Comparison of ENCODE assay signal across 8 cellular contexts in genomic region chr21:32612999-32613337, GRCh38. TPM values are rescaled to one million over a fixed set of nuclear protein-coding genes. Genes with fewer than 3 reads are reported as not detected.
A peak's percentile ranks its signal among the peaks of the same experiment; 100 is the strongest.
DNase-seq lines count a peak whose midpoint lies in the region; ATAC-seq and TF ChIP-seq lines count a peak whose summit lies in the region.

No MANE protein-coding gene starts in this region.

- CTCF ChIA-PET in Panc1 (lab: Charles Lee): no interaction called here

- intact Hi-C loops in Panc1 (cut with micrococcal nuclease; ENCODE audit: unreplicated experiment): no loop called here
- intact Hi-C loops in esophagus muscularis mucosa (cut with DNase I): loop anchor here (5.0 kb wide), 1 partner anchor 114 kb away; the partner anchor contains the start of gene SYNJ1

- peaks cover 22% of the 10 kb centered on the region for H3K27me3 Mint-ChIP-seq in osteocyte (ENCODE audit: unreplicated experiment)

- TF ChIP-seq EP300 in esophagus muscularis mucosa (IDR thresholded peaks at IDR 0.05): no peak

- no peaks in the 10 kb centered on the region for H3K27me3 ChIP-seq in Panc1 (ENCODE audit: control insufficient read depth, insufficient read depth, low read length)
- peaks cover 0 to 4% (median 0%) of the 10 kb centered on the region in 4 donors for H3K27me3 ChIP-seq in esophagus muscularis mucosa

- H3K36me3 ChIP-seq in Panc1 (ENCODE audit: control insufficient read depth, insufficient read depth, low read length) (peaks cover 11% of the 10 kb centered on the region), esophagus muscularis mucosa (peaks cover 4 to 24% (median 16%) of the 10 kb centered on the region in 4 donors)

- peaks cover 11% of the 10 kb centered on the region for H3K4me1 Mint-ChIP-seq in osteocyte (ENCODE audit: unreplicated experiment)

- peak overlapping the region; percentile 98 for H3K4me3 Mint-ChIP-seq in osteocyte (ENCODE audit: unreplicated experiment)

- whole genome bisulfite sequencing in esophagus muscularis mucosa: 1% methylated on average over 15 of the region's 15 CpGs

- POLR2A ChIA-PET in Panc1 (lab: Charles Lee): interaction anchor here (0.6 kb wide), 1 partner anchor 12 kb away, joined by 4 read pairs; no protein-coding TSS in a partner anchor

- in situ Hi-C loops in Panc1 (cut with HindIII; ENCODE audit: low pct_unique_long_range_greater_than_20kb, low sequenced_read_pairs): no loop called here
- in situ Hi-C loops in GM13976 (cut with MboI; ENCODE audit: low sequenced_read_pairs, unreplicated experiment): no loop called here

- H3K4me3 ChIP-seq in Panc1 (ENCODE audit: low read depth in 2 of 2, low read length in 2 of 2) (peak overlapping the region; percentile 92 to 93), esophagus muscularis mucosa (peak overlapping the region; percentile 74 to 98 (median 86))

- DNase-seq in DMS53 treated with DMSO at 0.1 percent for 48 hours (lab: John Stamatoyannopoulos, UW; ENCODE audit: unreplicated experiment) (peak; percentile 27), Panc1 (ENCODE audit: low read depth, low spot score) (no peak), esophagus muscularis mucosa (ENCODE audit: extremely low spot score) (no peak), osteocyte (ENCODE audit: extremely low spot score, unreplicated experiment) (no peak), NCI-H1105 treated with DMSO at 0.1 percent for 48 hours (lab: John Stamatoyannopoulos, UW) (no peak), NCI-H82 (lab: John Stamatoyannopoulos, UW) (no peak), GM13976 (ENCODE audit: low spot score) (no peak), NCI-H2107 treated with DMSO at 0.1 percent for 48 hours (lab: John Stamatoyannopoulos, UW; ENCODE audit: unreplicated experiment) (no peak)

- no peak for TF ChIP-seq CTCF in Panc1 (IDR thresholded peaks at IDR 0.05)
- TF ChIP-seq CTCF in esophagus muscularis mucosa (IDR thresholded peaks at IDR 0.05): no peak
- TF ChIP-seq CTCF in osteocyte (IDR thresholded peaks at IDR 0.05): no peak
- TF ChIP-seq CTCF in GM13976 (IDR thresholded peaks at IDR 0.05; ENCODE audit: borderline replicate concordance, control extremely low read depth, extremely low read depth, insufficient read depth, missing control alignments): no peak

- H3K9me3 ChIP-seq in Panc1 (ENCODE audit: control insufficient read depth, insufficient read depth, low read depth, low read length) (no peaks in the 10 kb centered on the region), esophagus muscularis mucosa (no peaks in the 10 kb centered on the region)

- ATAC-seq in Panc1: peak; percentile 52

- H3K4me1 ChIP-seq in Panc1 (ENCODE audit: control insufficient read depth, insufficient read depth, low read length): no peaks in the 10 kb centered on the region; the same call in none of the 2 replicates
- H3K4me1 ChIP-seq in esophagus muscularis mucosa: peaks cover 8 to 29% (median 22%) of the 10 kb centered on the region in 4 donors

- BruUV-seq in Panc1 (replicated peaks; lab: Mats Ljungman, UMichigan): TSS peak; percentile 89

- peak overlapping the region; percentile 99 for H3K27ac Mint-ChIP-seq in osteocyte (ENCODE audit: unreplicated experiment)

- H3K36me3 Mint-ChIP-seq in osteocyte (ENCODE audit: unreplicated experiment): peaks cover 5% of the 10 kb centered on the region

- H3K27ac ChIP-seq in Panc1 (ENCODE audit: low read length) (peak overlapping the region; percentile 91), esophagus muscularis mucosa (replicated peaks in 1 of 4) (peak overlapping the region; percentile 86 to 92 (median 90))

- TF ChIP-seq POLR2A in esophagus muscularis mucosa (IDR thresholded peaks at IDR 0.05; ENCODE audit: low read depth): no peak

- H3K9me3 Mint-ChIP-seq in osteocyte (ENCODE audit: unreplicated experiment): no peaks in the 10 kb centered on the region

RNA-seq across cellular contexts. Expression of gene CFAP298, which starts 0.8 kb away (rescaled TPM):
- total RNA-seq in Panc1 (2021; ENCODE audit: unreplicated experiment) (42.0 TPM), esophagus muscularis mucosa (10 to 100 TPM; 22.8 to 41.2 (median 32.8) TPM), osteocyte (31.9 and 35.6 TPM in 2 replicates)
- 46.7 TPM for polyA plus RNA-seq in Panc1 (2012; ENCODE audit: insufficient read length)

RNA-seq across cellular contexts. Expression of gene TCP10L, which starts 27.6 kb away (rescaled TPM):
- total RNA-seq in Panc1 (2021; ENCODE audit: unreplicated experiment) (0.57 TPM), esophagus muscularis mucosa (1 to 10 TPM; 1.2 to 1.7 (median 1.5) TPM), osteocyte (0.21 and 1.3 TPM in 2 replicates)
- polyA plus RNA-seq in Panc1 (2012; ENCODE audit: insufficient read length): not detected
